ENCODE assay signal across 1 cellular context in genomic region chr2:75710577-75711253, GRCh38.
TF ChIP-seq lines count a peak whose summit lies in the region.

GCFC2 (minus strand) TSS chr2:75710915; CDS start chr2:75710855, 60 bp downstream.

TF ChIP-seq in HepG2, 621 proteins besides CTCF, POLR2A, EP300 and RAD21 (continued from another document):
- TF ChIP-seq ZUFSP (CRISPR knock-in tag; IDR thresholded peaks at IDR 0.05; ENCODE audit: borderline replicate concordance): no peak; the same call in 1 of the 2 replicates
- peak; percentile 97 for TF ChIP-seq ZNF788 (CRISPR knock-in tag; IDR thresholded peaks at IDR 0.05; ENCODE audit: borderline replicate concordance)
- TF ChIP-seq ZNF576 (CRISPR knock-in tag; IDR thresholded peaks at IDR 0.05): peak; percentile 96
- peak; percentile 100 for TF ChIP-seq ZNF772 (CRISPR knock-in tag; IDR thresholded peaks at IDR 0.05)
- peak; percentile 69; the same call in 1 of the 2 replicates for TF ChIP-seq HNRNPL (IDR thresholded peaks at IDR 0.05; ENCODE audit: low read depth, low read length)
- peak; percentile 96 for TF ChIP-seq GZF1 (CRISPR knock-in tag; IDR thresholded peaks at IDR 0.05)
- peak; percentile 99 for TF ChIP-seq ZNF75D (CRISPR knock-in tag; IDR thresholded peaks at IDR 0.05; ENCODE audit: borderline replicate concordance)
- peak; percentile 97 for TF ChIP-seq TEF (CRISPR knock-in tag; IDR thresholded peaks at IDR 0.05)
- peak; percentile 70 for TF ChIP-seq ZBTB33 (CRISPR knock-in tag; IDR thresholded peaks at IDR 0.05)
- TF ChIP-seq POGK (CRISPR knock-in tag; conservative IDR thresholded peaks at IDR 0.05): peak; percentile 99
- TF ChIP-seq EEA1 (CRISPR knock-in tag; IDR thresholded peaks at IDR 0.05; ENCODE audit: borderline replicate concordance): peak; percentile 100
- peak; percentile 94 for TF ChIP-seq HINFP (CRISPR knock-in tag; IDR thresholded peaks at IDR 0.05; ENCODE audit: low read depth)
- peak; percentile 100 for TF ChIP-seq SMYD3 (CRISPR knock-in tag; IDR thresholded peaks at IDR 0.05)
- peak; percentile 92 for TF ChIP-seq HOXA7 (CRISPR knock-in tag; IDR thresholded peaks at IDR 0.05)
- peak; percentile 99 for TF ChIP-seq ZNF580 (CRISPR knock-in tag; IDR thresholded peaks at IDR 0.05; ENCODE audit: borderline replicate concordance, low read depth)
- TF ChIP-seq HMGXB4 (CRISPR knock-in tag; IDR thresholded peaks at IDR 0.05; ENCODE audit: borderline replicate concordance in 1 of 2, low read depth in 1 of 2): peak; percentile 99
- no peak for TF ChIP-seq LCORL (IDR thresholded peaks at IDR 0.05)
- TF ChIP-seq LCORL (CRISPR knock-in tag; IDR thresholded peaks at IDR 0.05): peak; percentile 93
- TF ChIP-seq ZNF704 (CRISPR knock-in tag; IDR thresholded peaks at IDR 0.05; ENCODE audit: borderline replicate concordance): peak; percentile 100
- peak; percentile 86 for TF ChIP-seq ELF1 (CRISPR knock-in tag; IDR thresholded peaks at IDR 0.05)
- TF ChIP-seq U2AF1 (optimal IDR thresholded peaks at IDR 0.05; ENCODE audit: low read depth, low read length): no peak
- peak; percentile 96 for TF ChIP-seq ZNF713 (CRISPR knock-in tag; IDR thresholded peaks at IDR 0.05)
- TF ChIP-seq SMAD9 (CRISPR knock-in tag; IDR thresholded peaks at IDR 0.05): peak; percentile 99
- TF ChIP-seq KDM1A (CRISPR knock-in tag; IDR thresholded peaks at IDR 0.05): no peak
- TF ChIP-seq CSRNP1 (CRISPR knock-in tag; IDR thresholded peaks at IDR 0.05): peak; percentile 100
- no peak for TF ChIP-seq PCBP2 (optimal IDR thresholded peaks at IDR 0.05; ENCODE audit: low read depth, low read length, poor library complexity, severe bottlenecking)
